ENCODE assay signal across 19 cellular contexts in genomic region chr18:22175326-22175725, GRCh38. TPM values are rescaled to one million over a fixed set of nuclear protein-coding genes. Genes with fewer than 3 reads are reported as not detected.
A peak's percentile ranks its signal among the peaks of the same experiment; 100 is the strongest.
DNase-seq lines count a peak whose midpoint lies in the region; ATAC-seq and TF ChIP-seq lines count a peak whose summit lies in the region.
"Had no signal": no experiment of that assay in that cellular context is flagged by ENCODE, and none has a peak within 500 bp of the region (broad histone marks: within the 10 kb centered on the region; RNA-seq: fewer than 3 reads in every experiment).

No MANE protein-coding gene starts in this region.

- H3K4me3 ChIP-seq in Peyer's patch (peak overlapping the region in 3 of 4 donors; percentile 2 to 90 (median 87)), coronary artery (peak overlapping the region; percentile 90), mesodermal cell (ENCODE audit: extremely low read depth, insufficient read depth, low read length, poor library complexity, severe bottlenecking) (peak overlapping the region; percentile 80), tibial artery (peak overlapping the region; percentile 93 to 98)

- H3K27me3 ChIP-seq in Peyer's patch (peaks cover 0 to 4% of the 10 kb centered on the region in 2 donors), tibial artery (no peaks in the 10 kb centered on the region)

- H3K36me3 ChIP-seq in Peyer's patch (peaks cover 0 to 5% (median 0%) of the 10 kb centered on the region in 3 donors), mesodermal cell (ENCODE audit: control insufficient read depth, insufficient read depth, low read length) (peaks cover 31% of the 10 kb centered on the region), tibial artery (peaks cover 7 to 22% (median 11%) of the 10 kb centered on the region in 3 donors)
- H3K36me3 ChIP-seq: BE2C had no signal

- H3K9me3 ChIP-seq in Peyer's patch (peaks cover 0 to 5% (median 0%) of the 10 kb centered on the region in 4 donors), mesodermal cell (ENCODE audit: control insufficient read depth, low read length) (no peaks in the 10 kb centered on the region), tibial artery (no peaks in the 10 kb centered on the region)
- H3K9me3 ChIP-seq: BE2C had no signal

- no peaks in the 10 kb centered on the region for H3K9me3 Mint-ChIP-seq in activated CD4-positive, alpha-beta memory T cell treated with anti-CD3 and anti-CD28 coated beads for 36 hours
- H3K9me3 Mint-ChIP-seq: activated T-helper 2 cell treated with anti-CD3 and anti-CD28 coated beads, Interferon-gamma antibody, Interleukin-2, Interleukin-4, amounts not matched to agents 10 μg/mL and 5 μg/mL and 100 μg/mL, durations not matched to agents 14 hours and 24 hours and 36 hours had no signal

- no peak overlapping the region for H3K27ac Mint-ChIP-seq in activated CD4-positive, alpha-beta memory T cell treated with anti-CD3 and anti-CD28 coated beads for 36 hours
- H3K27ac Mint-ChIP-seq: activated T-helper 2 cell treated with anti-CD3 and anti-CD28 coated beads, Interferon-gamma antibody, Interleukin-2, Interleukin-4, amounts not matched to agents 10 μg/mL and 5 μg/mL and 100 μg/mL, durations not matched to agents 14 hours and 24 hours and 36 hours had no signal

- peaks cover 6% of the 10 kb centered on the region for H3K4me1 Mint-ChIP-seq in activated CD4-positive, alpha-beta memory T cell treated with anti-CD3 and anti-CD28 coated beads for 36 hours (ENCODE audit: low read depth)

- DNase-seq in Peyer's patch (no peak), coronary artery (ENCODE audit: low spot score) (no peak), tibial artery (no peak)
- no peak for DNase-seq in activated CD4-positive, alpha-beta memory T cell treated with anti-CD3 and anti-CD28 coated beads for 36 hours
- DNase-seq: activated CD4-positive, CD25-positive, alpha-beta regulatory T cell; activated CD8-positive, alpha-beta memory T cell treated with anti-CD3 and anti-CD28 coated beads for 24 hours; BE2C; KBM-7; mesenchymal stem cell; NCI-H1092; NCI-H2107; NCI-H526 treated with DMSO at 0.1 percent for 48 hours; stimulated activated CD4-positive, alpha-beta T cell treated with anti-CD3 and anti-CD28 coated beads, Interleukin-4, amount 100 ng/mL, for 24 hours had no signal

- H3K27me3 Mint-ChIP-seq in activated CD4-positive, alpha-beta memory T cell treated with anti-CD3 and anti-CD28 coated beads for 36 hours: peaks cover 47% of the 10 kb centered on the region

- TF ChIP-seq CTCF in Peyer's patch (IDR thresholded peaks at IDR 0.05) (no peak), coronary artery (IDR thresholded peaks at IDR 0.05) (no peak), tibial artery (IDR thresholded peaks at IDR 0.05) (no peak)

- H3K36me3 Mint-ChIP-seq in activated CD4-positive, alpha-beta memory T cell treated with anti-CD3 and anti-CD28 coated beads for 36 hours: peaks cover 2% of the 10 kb centered on the region

- POLR2A ChIA-PET in activated CD4-positive, alpha-beta memory T cell treated with anti-CD3 and anti-CD28 coated beads for 36 hours (lab: Charles Lee): no interaction called here

- intact Hi-C loops in tibial artery (cut with DNase I; ENCODE audit: low total_unique reads): loop anchor here (10.0 kb wide), 1 partner anchor 289 kb away; no protein-coding TSS in a partner anchor
- intact Hi-C loops in activated CD4-positive, alpha-beta memory T cell treated with anti-CD3 and anti-CD28 coated beads for 36 hours (cut with micrococcal nuclease): no loop called here

- TF ChIP-seq POLR2A in Peyer's patch (IDR thresholded peaks at IDR 0.05): no peak

- H3K4me1 ChIP-seq in Peyer's patch: peaks cover 0 to 5% (median 2%) of the 10 kb centered on the region in 4 donors
- H3K4me1 ChIP-seq in mesodermal cell (ENCODE audit: control insufficient read depth, insufficient read depth, low read length, poor library complexity, severe bottlenecking): peaks cover 16% of the 10 kb centered on the region
- H3K4me1 ChIP-seq in tibial artery: peaks cover 0 to 74% (median 15%) of the 10 kb centered on the region in 4 donors
- H3K4me1 ChIP-seq: BE2C had no signal

- H3K27ac ChIP-seq in Peyer's patch (peak overlapping the region in 3 of 4 donors; percentile 16 to 96 (median 72)), coronary artery (peak overlapping the region; percentile 83 to 99), mesodermal cell (ENCODE audit: low read depth, low read length, severe bottlenecking) (no peak overlapping the region), tibial artery (peak overlapping the region; percentile 97 to 100)

- 50 to 60% methylated on average over 1 to 3 of the region's 4 CpGs for WGBS in mesodermal cell (ENCODE audit: insufficient coverage in 2 of 2), 2 experiments

- H3K4me3 Mint-ChIP-seq in activated CD4-positive, alpha-beta memory T cell treated with anti-CD3 and anti-CD28 coated beads for 36 hours: no peak overlapping the region

- CTCF ChIA-PET in activated CD4-positive, alpha-beta memory T cell treated with anti-CD3 and anti-CD28 coated beads for 36 hours (lab: Charles Lee): no interaction called here

- ATAC-seq in GM21390 (IDR thresholded peaks at IDR 0.05; ENCODE audit: unreplicated experiment) (no peak), GM19023 (IDR thresholded peaks at IDR 0.05; ENCODE audit: unreplicated experiment) (no peak), GM21526 (IDR thresholded peaks at IDR 0.05; ENCODE audit: low FRiP score, unreplicated experiment) (no peak)

RNA-seq across cellular contexts. Expression of gene GATA6, which starts 5.9 kb away (rescaled TPM):
- total RNA-seq in Peyer's patch: 100 to 1,000 TPM in 3 of 4 donors, 10 to 100 TPM in 1; 24.8 to 127 (median 114) TPM
- polyA plus RNA-seq in mesodermal cell (2013, experiment 1 of 2): 25.2 TPM
- polyA plus RNA-seq in mesodermal cell (2013, experiment 2 of 2): 29.9 TPM
- under 1 TPM; 0.07 to 0.10 TPM for total RNA-seq in activated CD4-positive, alpha-beta memory T cell treated with anti-CD3 and anti-CD28 coated beads for 36 hours
- total RNA-seq: activated T-helper 2 cell treated with anti-CD3 and anti-CD28 coated beads, Interferon-gamma antibody, Interleukin-2, Interleukin-4, amounts not matched to agents 10 μg/mL and 5 μg/mL and 100 μg/mL, durations not matched to agents 14 hours and 24 hours and 36 hours; T-helper 2 cell treated with Interferon-gamma antibody and Interleukin-4, amounts not matched to agents 100 ng/mL and 5 ng/mL, for 36 hours had no signal

Comparison
In these comparisons a context has a peak if more than half of its experiments do, and no peak if none do; other contexts are left out.
1. RNA of gene GATA6, which starts 5.9 kb away (total RNA-seq): 24.8 to 127 TPM in Peyer's patch; 0.07 to 0.10 TPM in activated CD4-positive, alpha-beta memory T cell treated with anti-CD3 and anti-CD28 coated beads for 36 hours; every median in the first group is over 10 times any median in the second.
2. Peak in every context shown above with its lines, with median percentiles within 50 percentile points of each other: H3K4me3 ChIP-seq.